In genomic region chr10:22475527-22475856, GRCh38 we compare ENCODE assay signal across 9 cellular contexts.
DNase-seq lines count a peak whose midpoint lies in the region; ATAC-seq, FAIRE-seq and TF ChIP-seq lines count a peak whose summit lies in the region.
"Had no signal": no experiment of that assay in that cellular context is flagged by ENCODE, and none has a peak within 500 bp of the region (broad histone marks: within the 10 kb centered on the region; RNA-seq: fewer than 3 reads in every experiment).

No MANE protein-coding gene starts in this region.

- H3K36me3 Mint-ChIP-seq in MCF 10A (ENCODE audit: insufficient read depth, unreplicated experiment): no peaks in the 10 kb centered on the region

- H3K9me3 ChIP-seq in breast epithelium (no peaks in the 10 kb centered on the region), GM12878 (replicated peaks; ENCODE audit: control insufficient read depth, insufficient read depth, low read length) (no peaks in the 10 kb centered on the region), mucosa of stomach (ENCODE audit: control insufficient read depth, low read length) (no peaks in the 10 kb centered on the region), thymus (ENCODE audit: control insufficient read depth) (no peaks in the 10 kb centered on the region)
- H3K9me3 ChIP-seq: thyroid gland had no signal

- no peaks in the 10 kb centered on the region for H3K36me3 ChIP-seq in breast epithelium
- H3K36me3 ChIP-seq in GM12878 (ENCODE audit: control insufficient read depth in 2 of 2, insufficient read depth in 2 of 2, low read length in 1 of 2): no peaks in the 10 kb centered on the region
- H3K36me3 ChIP-seq in mucosa of stomach (ENCODE audit: control insufficient read depth, insufficient read depth, low read length): no peaks in the 10 kb centered on the region
- H3K36me3 ChIP-seq in thymus (ENCODE audit: control insufficient read depth, insufficient read depth): no peaks in the 10 kb centered on the region
- H3K36me3 ChIP-seq: thyroid gland had no signal

- TF ChIP-seq EP300 in GM12878 (IDR thresholded peaks at IDR 0.05; ENCODE audit: borderline replicate concordance in 1 of 2, control insufficient read depth in 1 of 2, low read depth in 2 of 2, low read length in 2 of 2): no peak

- intact Hi-C loops in breast epithelium (cut with DNase I; ENCODE audit: low total_unique reads) (no loop called here), MCF 10A (cut with micrococcal nuclease) (no loop called here), GM12878 (cut with micrococcal nuclease; ENCODE audit: unreplicated experiment) (no loop called here)

- no peak for FAIRE-seq in GM12878 (lab: Jason Lieb, UNC)

- ATAC-seq in GM12878: no peak; the same call in 2 of the 3 replicates
- ATAC-seq in left lobe of liver: no peak

- H3K9ac ChIP-seq in GM12878 (ENCODE audit: control insufficient read depth, insufficient read depth, low read length) (no peak overlapping the region), mucosa of stomach (ENCODE audit: low read length) (peak overlapping the region; percentile 35)

- H3K27ac ChIP-seq in breast epithelium (no peak overlapping the region), GM12878 (ENCODE audit: control insufficient read depth, insufficient read depth) (no peak overlapping the region), thymus (ENCODE audit: low read depth) (no peak overlapping the region)
- H3K27ac ChIP-seq: thyroid gland had no signal

- no peak for TF ChIP-seq RAD21 in GM12878 (IDR thresholded peaks at IDR 0.05; ENCODE audit: insufficient read depth, low read depth, low read length)

- no peaks in the 10 kb centered on the region for H3K27me3 Mint-ChIP-seq in MCF 10A (ENCODE audit: insufficient read depth, unreplicated experiment)

- H2AFZ ChIP-seq in GM12878 (ENCODE audit: control insufficient read depth, low read depth, low read length): peak overlapping the region; percentile 26; the same call in 1 of the 2 replicates

- no peak for DNase-seq in breast epithelium (ENCODE audit: low spot score in 2 of 2)
- no peak for DNase-seq in MCF 10A (ENCODE audit: unreplicated experiment)
- no peak for DNase-seq in GM12878 (ENCODE audit: low read depth, low spot score)
- no peak for DNase-seq in activated effector memory CD4-positive, alpha-beta T cell treated with anti-CD3 and anti-CD28 coated beads, Interleukin-2, amount 50 U/mL, for 16 hours
- no peak for DNase-seq in left lobe of liver (ENCODE audit: low spot score)
- no peak for DNase-seq in NK-92 treated with Interleukin-12 subunit alpha and Interleukin-12 subunit beta, amount 100 ng/mL, for 24 hours (lab: John Stamatoyannopoulos, UW)
- DNase-seq: thyroid gland had no signal

- TF ChIP-seq POLR2A in breast epithelium (IDR thresholded peaks at IDR 0.05) (no peak), GM12878 (IDR thresholded peaks at IDR 0.05; ENCODE audit: low read depth, low read length) (no peak)

- no peaks in the 10 kb centered on the region for H4K20me1 ChIP-seq in GM12878 (ENCODE audit: control insufficient read depth, insufficient read depth)

- CTCF ChIA-PET in MCF 10A (lab: Yijun Ruan, JAX) (interaction anchor here (0.6 kb wide), 1 partner anchor 250 kb away, joined by 4 read pairs; no protein-coding TSS in a partner anchor), GM12878 (lab: Yijun Ruan, JAX) (interaction anchor here (1.2 to 1.5 kb wide), 3 partner anchors 12 to 99 kb away, joined by 3 to 4 read pairs (median 4); no protein-coding TSS in a partner anchor)

- no peak overlapping the region for H3K27ac Mint-ChIP-seq in MCF 10A (ENCODE audit: low read depth, unreplicated experiment)

- BruUV-seq in MCF 10A (replicated peaks; lab: Mats Ljungman, UMichigan) (no TSS peak), GM12878 (replicated peaks; lab: Mats Ljungman, UMichigan) (no TSS peak)

- no peaks in the 10 kb centered on the region for H3K9me3 Mint-ChIP-seq in MCF 10A (ENCODE audit: unreplicated experiment)

- SMC1A ChIA-PET in GM12878 (lab: Charles Lee; ENCODE audit: uncharacterized antibody, unreplicated experiment): no interaction called here

- WGBS in GM12878 (ENCODE audit: insufficient coverage, insufficient replicate concordance, low lambda C conversion rate, missing lambda C conversion rate): 13% methylated on average over 11 of the region's 16 CpGs
- 5% methylated on average over 16 of the region's 16 CpGs for WGBS in thymus

- TF ChIP-seq CTCF in breast epithelium (IDR thresholded peaks at IDR 0.05) (no peak), MCF 10A (IDR thresholded peaks at IDR 0.05; ENCODE audit: unreplicated experiment) (no peak), GM12878 (IDR thresholded peaks at IDR 0.05 in 2 of 3, conservative IDR thresholded peaks at IDR 0.05 in 1 of 3; ENCODE audit: control insufficient read depth in 2 of 3, extremely low read depth in 1 of 3, insufficient read depth in 1 of 3, low read depth in 3 of 3, low read length in 3 of 3) (no peak)

- H3K27me3 ChIP-seq in breast epithelium (peaks cover 2 to 33% of the 10 kb centered on the region in 2 donors), GM12878 (replicated peaks in 1 of 2; ENCODE audit: control insufficient read depth in 2 of 2, insufficient read depth in 2 of 2, low read length in 1 of 2) (peaks cover 0 to 16% of the 10 kb centered on the region in 2 experiments), mucosa of stomach (ENCODE audit: control insufficient read depth, insufficient read depth, low read length) (peaks cover 58% of the 10 kb centered on the region), thymus (ENCODE audit: control insufficient read depth, insufficient read depth) (peaks cover 42% of the 10 kb centered on the region)

- H3K79me2 ChIP-seq in GM12878 (ENCODE audit: control insufficient read depth, insufficient read depth, low read length): no peaks in the 10 kb centered on the region

- in situ Hi-C loops in GM12878 (cut with MboI): no loop called here

- H3K4me2 ChIP-seq in GM12878 (ENCODE audit: control insufficient read depth, insufficient read depth): peak overlapping the region; percentile 87

- peaks cover 16% of the 10 kb centered on the region for H3K4me1 Mint-ChIP-seq in MCF 10A (ENCODE audit: insufficient read depth, unreplicated experiment)

- no peak overlapping the region for H3K4me3 Mint-ChIP-seq in MCF 10A (ENCODE audit: unreplicated experiment)

- peak overlapping the region; percentile 38 to 67 (median 46) for H3K4me3 ChIP-seq in breast epithelium
- peak overlapping the region; percentile 66 for H3K4me3 ChIP-seq in GM12878
- H3K4me3 ChIP-seq in mucosa of stomach (ENCODE audit: low read length): peak overlapping the region; percentile 28
- peak overlapping the region; percentile 38 for H3K4me3 ChIP-seq in thymus (ENCODE audit: low read length)

- POLR2A ChIA-PET in MCF 10A (lab: Yijun Ruan, JAX): interaction anchor here (0.7 to 0.8 kb wide), 2 partner anchors 8 to 25 kb away, joined by 3 read pairs; no protein-coding TSS in a partner anchor
- POLR2A ChIA-PET in GM12878 (lab: Charles Lee): no interaction called here

- H3K4me1 ChIP-seq in breast epithelium: no peaks in the 10 kb centered on the region
- peaks cover 3% of the 10 kb centered on the region for H3K4me1 ChIP-seq in GM12878 (ENCODE audit: control insufficient read depth, insufficient read depth, low read length)
- H3K4me1 ChIP-seq in mucosa of stomach (ENCODE audit: control insufficient read depth, insufficient read depth, low read length): peaks cover 18% of the 10 kb centered on the region
- peaks cover 7% of the 10 kb centered on the region for H3K4me1 ChIP-seq in thymus (ENCODE audit: control insufficient read depth, insufficient read depth, low read length)

- RAD21 ChIA-PET in GM12878 (lab: Charles Lee; ENCODE audit: unreplicated experiment): no interaction called here

TF ChIP-seq in GM12878, 131 proteins besides CTCF, POLR2A, EP300 and RAD21 (continues in another document):
- TF ChIP-seq NFXL1 (IDR thresholded peaks at IDR 0.05; ENCODE audit: borderline replicate concordance) (no peak), POU2F2 (IDR thresholded peaks at IDR 0.05; ENCODE audit: borderline replicate concordance, low read depth, low read length) (no peak), MXI1 (IDR thresholded peaks at IDR 0.05; ENCODE audit: low read depth, low read length) (no peak), MTA3 (IDR thresholded peaks at IDR 0.05; ENCODE audit: borderline replicate concordance, low read length) (no peak), CBX3 (IDR thresholded peaks at IDR 0.05; ENCODE audit: borderline replicate concordance, low read depth) (no peak), ZBED1 (IDR thresholded peaks at IDR 0.05; ENCODE audit: borderline replicate concordance) (no peak), CHD1 (IDR thresholded peaks at IDR 0.05; ENCODE audit: low read depth, low read length) (no peak), ZSCAN29 (IDR thresholded peaks at IDR 0.05) (no peak), CEBPB (IDR thresholded peaks at IDR 0.05; ENCODE audit: borderline replicate concordance in 1 of 2, low read depth in 2 of 2, low read length in 2 of 2) (no peak), KDM1A (IDR thresholded peaks at IDR 0.05; ENCODE audit: borderline replicate concordance) (no peak), MEF2A (IDR thresholded peaks at IDR 0.05; ENCODE audit: insufficient read depth, low read depth, low read length) (no peak), HSF1 (IDR thresholded peaks at IDR 0.05; ENCODE audit: low read depth, low read length) (no peak)
